ENCODE assay signal across 21 cellular contexts in genomic region chr11:33013706-33014105, GRCh38. TPM values are rescaled to one million over a fixed set of nuclear protein-coding genes. Genes with fewer than 3 reads are reported as not detected.
"Had no signal": no experiment of that assay in that cellular context is flagged by ENCODE, and none has a peak within 500 bp of the region (broad histone marks: within the 10 kb centered on the region; RNA-seq: fewer than 3 reads in every experiment).

No MANE protein-coding gene starts in this region.

- ATAC-seq: activated naive CD4-positive, alpha-beta T cell treated with anti-CD3 and anti-CD28 coated beads, Interleukin-2, amount 50 U/mL, for 72 hours; psoas muscle; right cardiac atrium; stimulated activated naive CD8-positive, alpha-beta T cell treated with anti-CD3 and anti-CD28 coated beads, Interleukin-15, amount 100 ng/mL, for 72 hours had no signal

- H3K27me3 ChIP-seq: esophagus muscularis mucosa, ovary, suprapubic skin, transverse colon had no signal

- H3K9me3 Mint-ChIP-seq: activated naive CD4-positive, alpha-beta T cell treated with anti-CD3 and anti-CD28 coated beads, Interleukin-2, amount 50 U/mL, for 72 hours; activated T-helper 1 cell treated with anti-CD3 and anti-CD28 coated beads, Interleukin-12 subunit alpha, Interleukin-12 subunit beta, Interleukin-2, Interleukin-4 antibody, amounts not matched to agents 30 ng/mL and 10 ng/mL and 1 ng/mL, durations not matched to agents 14 hours and 24 hours and 36 hours; dendritic cell treated with granulocyte-macrophage colony-stimulating factor and Interleukin-4, amounts not matched to agents 40 ng/mL and 50 ng/mL, for 4 days; neural progenitor cell; stimulated activated naive CD8-positive, alpha-beta T cell treated with anti-CD3 and anti-CD28 coated beads, Interleukin-15, amount 100 ng/mL, for 72 hours; T-helper 2 cell treated with Interferon-gamma antibody and Interleukin-4, amounts not matched to agents 5 μg/mL and 100 μg/mL, for 36 hours had no signal

- DNase-seq: activated CD4-positive, alpha-beta T cell treated with anti-CD3 and anti-CD28 coated beads, Interleukin-2, amount 50 U/mL, for 4 hours; activated gamma-delta T cell treated with Interleukin-2 at 50 U/mL for 16 hours; amniotic stem cell; effector CD8-positive, alpha-beta T cell; mammary epithelial cell; midbrain; ovary; psoas muscle; right cardiac atrium; stimulated activated CD4-positive, alpha-beta T cell treated with anti-CD3 and anti-CD28 coated beads, Interleukin-4, amount 100 ng/mL, for 1 hour; stimulated activated naive CD8-positive, alpha-beta T cell treated with anti-CD3 and anti-CD28 coated beads, Interleukin-15, amount 100 ng/mL, for 72 hours; transverse colon had no signal

- H3K4me3 Mint-ChIP-seq: activated T-helper 1 cell treated with anti-CD3 and anti-CD28 coated beads, Interleukin-12 subunit alpha, Interleukin-12 subunit beta, Interleukin-2, Interleukin-4 antibody, amounts not matched to agents 30 ng/mL and 10 ng/mL and 1 ng/mL, durations not matched to agents 14 hours and 24 hours and 36 hours; dendritic cell treated with granulocyte-macrophage colony-stimulating factor and Interleukin-4, amounts not matched to agents 40 ng/mL and 50 ng/mL, for 4 days had no signal

- H3K9me3 ChIP-seq: esophagus muscularis mucosa, ovary, psoas muscle, suprapubic skin, transverse colon had no signal

- H3K36me3 Mint-ChIP-seq: neural progenitor cell had no signal

- H3K4me3 ChIP-seq: esophagus muscularis mucosa, neural progenitor cell, ovary, psoas muscle, smooth muscle cell, suprapubic skin, transverse colon had no signal

- H3K27ac ChIP-seq: esophagus muscularis mucosa, neural progenitor cell, ovary, psoas muscle, suprapubic skin, transverse colon had no signal

- H3K27ac Mint-ChIP-seq: activated naive CD4-positive, alpha-beta T cell treated with anti-CD3 and anti-CD28 coated beads, Interleukin-2, amount 50 U/mL, for 72 hours; activated T-helper 1 cell treated with anti-CD3 and anti-CD28 coated beads, Interleukin-12 subunit alpha, Interleukin-12 subunit beta, Interleukin-2, Interleukin-4 antibody, amounts not matched to agents 30 ng/mL and 10 ng/mL and 1 ng/mL, durations not matched to agents 14 hours and 24 hours and 36 hours; dendritic cell treated with granulocyte-macrophage colony-stimulating factor and Interleukin-4, amounts not matched to agents 40 ng/mL and 50 ng/mL, for 4 days; neural progenitor cell; stimulated activated naive CD8-positive, alpha-beta T cell treated with anti-CD3 and anti-CD28 coated beads, Interleukin-15, amount 100 ng/mL, for 72 hours; T-helper 2 cell treated with Interferon-gamma antibody and Interleukin-4, amounts not matched to agents 5 μg/mL and 100 μg/mL, for 36 hours had no signal

- H3K4me2 ChIP-seq: neural progenitor cell, smooth muscle cell had no signal

- H3K36me3 ChIP-seq: esophagus muscularis mucosa, neural progenitor cell, ovary, suprapubic skin, transverse colon had no signal

- H2AFZ ChIP-seq: neural progenitor cell had no signal

RNA-seq across cellular contexts. Expression of gene DEPDC7, which starts 2.0 kb away (rescaled TPM):
- total RNA-seq: endothelial cell of umbilical vein had no signal
